In genomic region chr3:103421460-103421859, GRCh38 we compare ENCODE assay signal across 24 cellular contexts.
"Had no signal": no experiment of that assay in that cellular context is flagged by ENCODE, and none has a peak within 500 bp of the region (broad histone marks: within the 10 kb centered on the region; RNA-seq: fewer than 3 reads in every experiment).

No MANE protein-coding gene starts in this region.

- DNase-seq: stimulated activated CD4-positive, alpha-beta T cell treated with anti-CD3 and anti-CD28 coated beads, Interleukin-2, amount 100 ng/mL, for 24 hours; stimulated activated CD4-positive, alpha-beta T cell treated with anti-CD3 and anti-CD28 coated beads, Interleukin-2, amount 100 ng/mL, for 48 hours; stimulated activated CD4-positive, alpha-beta T cell treated with anti-CD3 and anti-CD28 coated beads, Interleukin-4, amount 100 ng/mL, for 1 hour; stimulated activated CD4-positive, alpha-beta T cell treated with anti-CD3 and anti-CD28 coated beads, Interleukin-4, amount 100 ng/mL, for 24 hours; stimulated activated CD4-positive, alpha-beta T cell treated with anti-CD3 and anti-CD28 coated beads, Interleukin-4, amount 100 ng/mL, for 4 hours; stimulated activated CD8-positive, alpha-beta memory T cell treated with anti-CD3 and anti-CD28 coated beads, Interleukin-4, amount 100 ng/mL, for 48 hours; stimulated activated naive B cell treated with anti-CD40 and anti-IgM and Interleukin-4, amounts not matched to agents 10 μg/mL and 1 μg/mL and 100 μg/mL, for 72 hours; stimulated activated naive CD4-positive, alpha-beta T cell; stimulated activated naive CD4-positive, alpha-beta T cell treated with Interleukin-2 at 50 U/mL for 16 hours; stimulated activated naive CD8-positive, alpha-beta T cell treated with anti-CD3 and anti-CD28 coated beads, Interleukin-15, amount 100 ng/mL, for 72 hours; stimulated activated naive CD8-positive, alpha-beta T cell treated with anti-CD3 and anti-CD28 coated beads, Interleukin-15, Interleukin-2, amounts not matched to agents 100 U/mL and 50 U/mL, for 24 hours; stomach; substantia nigra; testis; thyroid gland; tibial artery; transverse colon; trophoblast cell; upper lobe of left lung; upper lobe of right lung; uterus had no signal

- H3K36me3 ChIP-seq: stomach, suprapubic skin, thoracic aorta, thyroid gland, tibial artery, tibial nerve, transverse colon, upper lobe of left lung, upper lobe of right lung, uterus had no signal

- H3K27ac ChIP-seq: stomach, suprapubic skin, testis, thoracic aorta, thyroid gland, tibial artery, tibial nerve, transverse colon, upper lobe of left lung, upper lobe of right lung, uterus had no signal

- H3K27me3 ChIP-seq: stomach, suprapubic skin, testis, thyroid gland, tibial artery, tibial nerve, transverse colon, upper lobe of left lung, upper lobe of right lung, uterus had no signal

- H3K4me3 ChIP-seq: stomach, suprapubic skin, testis, thoracic aorta, thyroid gland, tibial artery, tibial nerve, transverse colon, upper lobe of left lung, upper lobe of right lung, uterus had no signal

- H3K4me1 ChIP-seq: stomach, suprapubic skin, testis, thyroid gland, tibial artery, tibial nerve, transverse colon, upper lobe of left lung, upper lobe of right lung, uterus had no signal

- H3K9me3 ChIP-seq: suprapubic skin, testis, thoracic aorta, thyroid gland, tibial artery, transverse colon, upper lobe of left lung, upper lobe of right lung, uterus had no signal
